Comparison of ENCODE assay signal across 12 cellular contexts in the genomic region with DNA sequence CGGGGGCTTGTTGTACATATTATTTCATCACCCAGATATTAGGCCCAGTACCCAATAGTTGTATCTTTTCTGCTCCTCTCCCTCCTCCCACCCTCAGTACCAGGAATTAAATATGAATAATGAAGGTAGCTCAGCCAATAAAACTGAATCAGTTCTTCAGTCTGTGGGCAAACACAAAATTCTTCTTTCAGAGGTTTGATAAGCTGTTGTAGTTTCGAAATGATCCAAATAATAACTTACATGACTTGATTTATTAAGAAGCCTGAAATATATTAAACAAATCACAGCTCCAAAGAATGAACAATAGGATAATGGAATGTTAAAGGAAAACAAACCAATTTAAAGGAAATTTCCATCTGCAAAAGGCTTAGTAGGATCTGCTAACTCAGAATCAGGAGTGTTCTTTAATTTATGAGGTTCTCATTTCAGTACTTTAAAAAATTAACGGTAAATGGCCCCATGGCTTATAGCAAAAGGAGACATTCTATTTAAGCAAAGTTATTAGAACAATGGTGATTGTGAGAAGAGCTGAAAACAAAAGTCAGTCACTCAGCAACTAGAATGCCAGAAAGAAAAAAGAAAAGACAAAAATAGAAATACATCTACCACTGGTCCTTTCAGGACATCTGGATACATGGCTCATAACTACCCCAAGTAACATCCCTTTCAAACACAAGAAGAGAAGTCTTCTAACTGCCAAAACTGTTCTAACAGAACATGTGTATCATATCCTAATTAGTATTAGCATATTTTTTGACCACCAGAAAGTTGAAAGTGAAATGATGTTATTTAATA.
DNase-seq lines count a peak whose midpoint lies in the region; ATAC-seq and TF ChIP-seq lines count a peak whose summit lies in the region.
"Had no signal": no experiment of that assay in that cellular context is flagged by ENCODE, and none has a peak within 500 bp of the region (broad histone marks: within the 10 kb centered on the region; RNA-seq: fewer than 3 reads in every experiment).

No MANE protein-coding gene starts in this region.

- H3K36me3 ChIP-seq in KMS-11 (ENCODE audit: insufficient read depth) (no peaks in the 10 kb centered on the region), adipocyte (ENCODE audit: control insufficient read depth, insufficient read depth, low read length, severe bottlenecking) (no peaks in the 10 kb centered on the region), heart left ventricle (peaks cover 0 to 4% (median 0%) of the 10 kb centered on the region in 9 donors), skeletal muscle tissue (ENCODE audit: control insufficient read depth in 3 of 3, insufficient read depth in 3 of 3, low read length in 3 of 3) (no peaks in the 10 kb centered on the region), spleen (peaks cover 0 to 12% (median 0%) of the 10 kb centered on the region in 6 donors)
- H3K36me3 ChIP-seq in naive thymus-derived CD4-positive, alpha-beta T cell (ENCODE audit: control insufficient read depth in 2 of 3, insufficient read depth in 3 of 3, low read length in 3 of 3) = no peaks in the 10 kb centered on the region
- H3K36me3 ChIP-seq: cardiac muscle cell had no signal

- 71 to 75% (median 72%) methylated on average over 3 of the region's 3 CpGs for WGBS in heart left ventricle, 4 donors
- WGBS in spleen, 5 donors = 90 to 98% (median 94%) methylated on average over 3 of the region's 3 CpGs

- peaks cover 23 to 59% (median 54%) of the 10 kb centered on the region in 7 donors for H3K4me1 Mint-ChIP-seq in naive thymus-derived CD4-positive, alpha-beta T cell

- intact Hi-C loops in heart left ventricle (cut with DNase I) = loop anchor here in 2 of 10 donors (5.0 to 10.0 kb wide), 2 partner anchors 51 to 54 kb away; no protein-coding TSS in a partner anchor
- intact Hi-C loops in naive thymus-derived CD4-positive, alpha-beta T cell (cut with micrococcal nuclease) = loop anchor here in 1 of 2 donors (1.0 kb wide), 1 partner anchor 9 kb away; no protein-coding TSS in a partner anchor
- intact Hi-C loops in spleen (cut with DNase I; ENCODE audit: low total_unique reads) = no loop called here

- H2AFZ ChIP-seq in KMS-11 (ENCODE audit: low read depth) = no peak overlapping the region

- DNase-seq in adipocyte (ENCODE audit: low read depth) (no peak), heart left ventricle (no peak), epidermal melanocyte (ENCODE audit: insufficient read length, low spot score) (no peak), spleen (no peak)
- no peak for DNase-seq in naive thymus-derived CD4-positive, alpha-beta T cell
- DNase-seq: activated CD4-positive, CD25-positive, alpha-beta regulatory T cell treated with anti-CD3 and anti-CD28 coated beads, Interleukin-2, amount 50 U/mL, for 72 hours; CD4-positive, alpha-beta memory T cell had no signal

- H4K20me1 ChIP-seq in KMS-11 (ENCODE audit: insufficient read depth) = peaks cover 66% of the 10 kb centered on the region

- no peaks in the 10 kb centered on the region for H3K9me3 ChIP-seq in adipocyte (ENCODE audit: control insufficient read depth, low read length)
- H3K9me3 ChIP-seq in heart left ventricle = no peaks in the 10 kb centered on the region
- no peaks in the 10 kb centered on the region for H3K9me3 ChIP-seq in skeletal muscle tissue (ENCODE audit: control insufficient read depth in 3 of 3, low read length in 3 of 3)
- no peaks in the 10 kb centered on the region for H3K9me3 ChIP-seq in naive thymus-derived CD4-positive, alpha-beta T cell (ENCODE audit: control insufficient read depth in 2 of 3, low read length in 3 of 3)
- H3K9me3 ChIP-seq in spleen = no peaks in the 10 kb centered on the region

- peak overlapping the region in 2 of 9 donors; percentile 13 to 48 for H3K27ac Mint-ChIP-seq in naive thymus-derived CD4-positive, alpha-beta T cell
- H3K27ac Mint-ChIP-seq: activated T-helper 1 cell treated with anti-CD3 and anti-CD28 coated beads, Interleukin-12 subunit alpha, Interleukin-12 subunit beta, Interleukin-2, Interleukin-4 antibody, amounts not matched to agents 30 ng/mL and 10 ng/mL and 1 ng/mL, durations not matched to agents 14 hours and 24 hours and 36 hours had no signal

- peaks cover 0 to 22% (median 13%) of the 10 kb centered on the region in 5 donors for H3K36me3 Mint-ChIP-seq in naive thymus-derived CD4-positive, alpha-beta T cell

- peaks cover 100% of the 10 kb centered on the region for H3K79me2 ChIP-seq in KMS-11 (ENCODE audit: insufficient read depth, low read depth)

- H3K9ac ChIP-seq in KMS-11 (no peak overlapping the region), adipocyte (ENCODE audit: low read length) (no peak overlapping the region), skeletal muscle tissue (ENCODE audit: low read depth in 1 of 3, low read length in 3 of 3) (no peak overlapping the region)

- H3K4me3 ChIP-seq in KMS-11 (IDR thresholded peaks at IDR 0.05; ENCODE audit: insufficient read depth, low read depth, low read length) = no peak overlapping the region
- H3K4me3 ChIP-seq in adipocyte (ENCODE audit: low read length) = peak overlapping the region; percentile 27
- H3K4me3 ChIP-seq in heart left ventricle = no peak overlapping the region
- H3K4me3 ChIP-seq in skeletal muscle tissue (ENCODE audit: low read length in 3 of 3) = no peak overlapping the region
- no peak overlapping the region for H3K4me3 ChIP-seq in naive thymus-derived CD4-positive, alpha-beta T cell (ENCODE audit: low read length)
- no peak overlapping the region for H3K4me3 ChIP-seq in spleen
- H3K4me3 ChIP-seq: cardiac muscle cell had no signal

- POLR2A ChIA-PET in naive thymus-derived CD4-positive, alpha-beta T cell (lab: Charles Lee) = no interaction called here

- H3K27ac ChIP-seq in KMS-11 (peak overlapping the region; percentile 18; the same call in 1 of the 2 replicates), heart left ventricle (peak overlapping the region; percentile 23 to 81 (median 58)), skeletal muscle tissue (ENCODE audit: low read depth, low read length) (peak overlapping the region; percentile 27), spleen (no peak overlapping the region)
- H3K27ac ChIP-seq in naive thymus-derived CD4-positive, alpha-beta T cell (ENCODE audit: low read depth, low read length) = no peak overlapping the region
- H3K27ac ChIP-seq: cardiac muscle cell had no signal

- CTCF ChIA-PET in naive thymus-derived CD4-positive, alpha-beta T cell (lab: Charles Lee) = no interaction called here

- H3K4me1 ChIP-seq in KMS-11 (ENCODE audit: low read depth, poor library complexity, severe bottlenecking) = peaks cover 93% of the 10 kb centered on the region
- H3K4me1 ChIP-seq in adipocyte (ENCODE audit: control insufficient read depth, insufficient read depth, low read length) = peaks cover 15% of the 10 kb centered on the region
- H3K4me1 ChIP-seq in heart left ventricle = peaks cover 11 to 91% (median 63%) of the 10 kb centered on the region in 12 donors
- peaks cover 17 to 22% (median 21%) of the 10 kb centered on the region in 3 donors for H3K4me1 ChIP-seq in skeletal muscle tissue (ENCODE audit: control insufficient read depth in 3 of 3, insufficient read depth in 3 of 3, low read length in 3 of 3)
- peaks cover 0 to 8% of the 10 kb centered on the region in 2 donors for H3K4me1 ChIP-seq in naive thymus-derived CD4-positive, alpha-beta T cell (ENCODE audit: control insufficient read depth in 2 of 2, insufficient read depth in 2 of 2, low read length in 2 of 2)
- peaks cover 0 to 55% (median 17%) of the 10 kb centered on the region in 6 donors for H3K4me1 ChIP-seq in spleen

- H3K4me2 ChIP-seq in KMS-11 = peak overlapping the region; percentile 32

- no peak for TF ChIP-seq POLR2A in heart left ventricle (IDR thresholded peaks at IDR 0.05)
- TF ChIP-seq POLR2A in spleen (IDR thresholded peaks at IDR 0.05) = no peak

- H3K27me3 ChIP-seq in KMS-11 (ENCODE audit: insufficient read depth, low read depth) = no peaks in the 10 kb centered on the region
- H3K27me3 ChIP-seq in adipocyte (replicated peaks; ENCODE audit: control insufficient read depth, insufficient read depth, low read length) = no peaks in the 10 kb centered on the region
- H3K27me3 ChIP-seq in heart left ventricle = no peaks in the 10 kb centered on the region
- no peaks in the 10 kb centered on the region for H3K27me3 ChIP-seq in skeletal muscle tissue (ENCODE audit: control insufficient read depth in 3 of 3, insufficient read depth in 3 of 3, low read length in 3 of 3)
- H3K27me3 ChIP-seq in naive thymus-derived CD4-positive, alpha-beta T cell (ENCODE audit: control insufficient read depth in 2 of 2, insufficient read depth in 2 of 2, low read length in 2 of 2) = no peaks in the 10 kb centered on the region
- no peaks in the 10 kb centered on the region for H3K27me3 ChIP-seq in spleen (replicated peaks in 1 of 7)
- H3K27me3 ChIP-seq: cardiac muscle cell had no signal

- TF ChIP-seq CTCF in KMS-11 (conservative IDR thresholded peaks at IDR 0.05; ENCODE audit: low read depth, low read length) = no peak
- TF ChIP-seq CTCF in heart left ventricle (IDR thresholded peaks at IDR 0.05) = no peak
- no peak for TF ChIP-seq CTCF in spleen (IDR thresholded peaks at IDR 0.05 in 8 of 11, conservative IDR thresholded peaks at IDR 0.05 in 3 of 11)

- peak; percentile 50 to 70 (median 56) for ATAC-seq in heart left ventricle
- no peak for ATAC-seq in naive thymus-derived CD4-positive, alpha-beta T cell
- ATAC-seq: HCT116 had no signal

- no peaks in the 10 kb centered on the region for H3K27me3 Mint-ChIP-seq in naive thymus-derived CD4-positive, alpha-beta T cell
- H3K27me3 Mint-ChIP-seq: CD4-positive, alpha-beta memory T cell had no signal

- H3K9me3 Mint-ChIP-seq in naive thymus-derived CD4-positive, alpha-beta T cell = peaks cover 0 to 4% (median 0%) of the 10 kb centered on the region in 11 donors
- H3K9me3 Mint-ChIP-seq: CD4-positive, alpha-beta memory T cell had no signal

- no peak overlapping the region for H3K4me3 Mint-ChIP-seq in naive thymus-derived CD4-positive, alpha-beta T cell
- H3K4me3 Mint-ChIP-seq: activated T-helper 1 cell treated with anti-CD3 and anti-CD28 coated beads, Interleukin-12 subunit alpha, Interleukin-12 subunit beta, Interleukin-2, Interleukin-4 antibody, amounts not matched to agents 30 ng/mL and 10 ng/mL and 1 ng/mL, durations not matched to agents 14 hours and 24 hours and 36 hours had no signal

Comparison
In these comparisons a context has a peak if more than half of its experiments do, and no peak if none do; other contexts are left out.
1. H3K27ac ChIP-seq: peak in KMS-11 (single experiment), heart left ventricle (12 of 12) and skeletal muscle tissue (single experiment); none in naive thymus-derived CD4-positive, alpha-beta T cell (single experiment) and spleen (0 of 8).